In genomic region chr3:53661480-53661879, GRCh38 we compare ENCODE assay signal across 34 cellular contexts.
"Had no signal": no experiment of that assay in that cellular context is flagged by ENCODE, and none has a peak within 500 bp of the region (broad histone marks: within the 10 kb centered on the region; RNA-seq: fewer than 3 reads in every experiment).

No MANE protein-coding gene starts in this region.

- H3K4me1 Mint-ChIP-seq: activated CD4-positive, alpha-beta T cell treated with anti-CD3 and anti-CD28 coated beads for 36 hours; activated CD4-positive, alpha-beta T cell treated with anti-CD3 and anti-CD28 coated beads, Interleukin-2, amount 10 ng/mL, durations not matched to agents 24 days and 14 days; activated CD8-positive, alpha-beta memory T cell treated with anti-CD3 and anti-CD28 coated beads, Interleukin-2, amount 10 ng/mL, durations not matched to agents 7 days and 5 days; activated naive CD4-positive, alpha-beta T cell treated with anti-CD3 and anti-CD28 coated beads, Interleukin-2, amount 50 U/mL, for 24 hours; activated naive CD8-positive, alpha-beta T cell treated with anti-CD3 and anti-CD28 coated beads for 36 hours; T-helper 17 cell had no signal

- H3K4me1 ChIP-seq: colonic mucosa, heart left ventricle had no signal

- ATAC-seq: activated CD4-positive, alpha-beta T cell treated with anti-CD3 and anti-CD28 coated beads for 36 hours; activated CD8-positive, alpha-beta memory T cell treated with anti-CD3 and anti-CD28 coated beads, Interleukin-2, amount 10 ng/mL, durations not matched to agents 7 days and 5 days; activated CD8-positive, alpha-beta T cell treated with anti-CD3 and anti-CD28 coated beads, Interleukin-2, amount 10 ng/mL, durations not matched to agents 7 days and 5 days; activated naive CD8-positive, alpha-beta T cell treated with anti-CD3 and anti-CD28 coated beads, Interleukin-2, amount 50 U/mL, for 24 hours; body of pancreas; heart left ventricle; T-helper 17 cell had no signal

- H3K4me3 ChIP-seq: adrenal gland, body of pancreas, colonic mucosa, heart left ventricle had no signal

- FAIRE-seq: endothelial cell of umbilical vein, frontal cortex had no signal

- H3K27ac ChIP-seq: adrenal gland, body of pancreas, colonic mucosa, epithelial cell of prostate, heart left ventricle had no signal

- H3K9me3 ChIP-seq: adrenal gland, body of pancreas, colonic mucosa had no signal

- H3K4me3 Mint-ChIP-seq: activated CD4-positive, alpha-beta memory T cell treated with anti-CD3 and anti-CD28 coated beads for 36 hours; activated CD4-positive, alpha-beta T cell treated with anti-CD3 and anti-CD28 coated beads for 36 hours; activated CD4-positive, alpha-beta T cell treated with anti-CD3 and anti-CD28 coated beads, Interleukin-2, amount 10 ng/mL, durations not matched to agents 24 days and 14 days; activated CD8-positive, alpha-beta memory T cell treated with anti-CD3 and anti-CD28 coated beads, Interleukin-2, amount 10 ng/mL, durations not matched to agents 7 days and 5 days; activated CD8-positive, alpha-beta T cell treated with anti-CD3 and anti-CD28 coated beads, Interleukin-2, amount 10 ng/mL, durations not matched to agents 7 days and 5 days; activated naive CD4-positive, alpha-beta T cell treated with anti-CD3 and anti-CD28 coated beads for 36 hours; activated naive CD4-positive, alpha-beta T cell treated with anti-CD3 and anti-CD28 coated beads, Interleukin-2, amount 50 U/mL, for 24 hours; activated naive CD8-positive, alpha-beta T cell treated with anti-CD3 and anti-CD28 coated beads for 36 hours; activated naive CD8-positive, alpha-beta T cell treated with anti-CD3 and anti-CD28 coated beads, Interleukin-2, amount 50 U/mL, for 24 hours; activated T-helper 1 cell treated with anti-CD3 and anti-CD28 coated beads, Interleukin-12 subunit alpha, Interleukin-12 subunit beta, Interleukin-2, Interleukin-4 antibody, amounts not matched to agents 30 ng/mL and 10 ng/mL and 1 ng/mL, durations not matched to agents 14 hours and 24 hours and 36 hours; T-helper 17 cell; T-helper 2 cell treated with Interferon-gamma antibody and Interleukin-4, amounts not matched to agents 5 μg/mL and 100 μg/mL, for 36 hours had no signal

- DNase-seq: activated CD4-positive, alpha-beta memory T cell treated with anti-CD3 and anti-CD28 coated beads for 36 hours; activated CD4-positive, alpha-beta T cell treated with anti-CD3 and anti-CD28 coated beads for 36 hours; activated CD4-positive, alpha-beta T cell treated with anti-CD3 and anti-CD28 coated beads, Interleukin-2, amount 10 ng/mL, durations not matched to agents 24 days and 14 days; activated CD4-positive, CD25-positive, alpha-beta regulatory T cell; activated CD4-positive, CD25-positive, alpha-beta regulatory T cell treated with anti-CD3 and anti-CD28 coated beads, Interleukin-2, amount 50 U/mL, for 72 hours; activated CD8-positive, alpha-beta memory T cell treated with anti-CD3 and anti-CD28 coated beads, Interleukin-2, amount 10 ng/mL, durations not matched to agents 7 days and 5 days; activated CD8-positive, alpha-beta memory T cell treated with anti-CD3 and anti-CD28 coated beads, Interleukin-2, amount 50 U/mL, for 4 hours; activated CD8-positive, alpha-beta T cell treated with anti-CD3 and anti-CD28 coated beads, Interleukin-2, amount 10 ng/mL, durations not matched to agents 7 days and 5 days; activated effector memory CD4-positive, alpha-beta T cell treated with anti-CD3 and anti-CD28 coated beads, Interleukin-2, amount 50 U/mL, for 16 hours; activated naive CD4-positive, alpha-beta T cell treated with anti-CD3 and anti-CD28 coated beads for 36 hours; activated naive CD8-positive, alpha-beta T cell treated with anti-CD3 and anti-CD28 coated beads for 36 hours; activated naive CD8-positive, alpha-beta T cell treated with anti-CD3 and anti-CD28 coated beads, Interleukin-2, amount 50 U/mL, for 24 hours; activated T-cell treated with anti-CD3 and anti-CD28 coated beads, Interleukin-2, amount 50 U/mL, for 1 hour; activated T-cell treated with anti-CD3 and anti-CD28 coated beads, Interleukin-2, amount 50 U/mL, for 48 hours; adrenal gland; amygdala; aorta; body of pancreas; central memory CD4-positive, alpha-beta T cell; cerebellar nuclear complex; colonic mucosa; effector CD8-positive, alpha-beta T cell; foreskin fibroblast; glutamatergic neuron; heart left ventricle; T-helper 1 cell; T-helper 17 cell had no signal

- H3K36me3 ChIP-seq: colonic mucosa, heart left ventricle had no signal

- H3K27me3 ChIP-seq: adrenal gland, body of pancreas, colonic mucosa had no signal

- H3K27ac Mint-ChIP-seq: activated CD4-positive, alpha-beta memory T cell treated with anti-CD3 and anti-CD28 coated beads for 36 hours; activated CD4-positive, alpha-beta T cell treated with anti-CD3 and anti-CD28 coated beads for 36 hours; activated CD4-positive, alpha-beta T cell treated with anti-CD3 and anti-CD28 coated beads, Interleukin-2, amount 10 ng/mL, durations not matched to agents 24 days and 14 days; activated CD8-positive, alpha-beta memory T cell treated with anti-CD3 and anti-CD28 coated beads, Interleukin-2, amount 10 ng/mL, durations not matched to agents 7 days and 5 days; activated CD8-positive, alpha-beta T cell treated with anti-CD3 and anti-CD28 coated beads, Interleukin-2, amount 10 ng/mL, durations not matched to agents 7 days and 5 days; activated naive CD4-positive, alpha-beta T cell treated with anti-CD3 and anti-CD28 coated beads for 36 hours; activated naive CD4-positive, alpha-beta T cell treated with anti-CD3 and anti-CD28 coated beads, Interleukin-2, amount 50 U/mL, for 24 hours; activated naive CD8-positive, alpha-beta T cell treated with anti-CD3 and anti-CD28 coated beads for 36 hours; activated naive CD8-positive, alpha-beta T cell treated with anti-CD3 and anti-CD28 coated beads, Interleukin-2, amount 50 U/mL, for 24 hours; activated T-helper 1 cell treated with anti-CD3 and anti-CD28 coated beads, Interleukin-12 subunit alpha, Interleukin-12 subunit beta, Interleukin-2, Interleukin-4 antibody, amounts not matched to agents 30 ng/mL and 10 ng/mL and 1 ng/mL, durations not matched to agents 14 hours and 24 hours and 36 hours; activated T-helper 2 cell treated with anti-CD3 and anti-CD28 coated beads, Interferon-gamma antibody, Interleukin-2, Interleukin-4, amounts not matched to agents 10 μg/mL and 5 μg/mL and 100 μg/mL, durations not matched to agents 14 hours and 24 hours and 36 hours; T-helper 17 cell; T-helper 2 cell treated with Interferon-gamma antibody and Interleukin-4, amounts not matched to agents 5 μg/mL and 100 μg/mL, for 36 hours had no signal
